In genomic region chr17:16623282-16623681, GRCh38 we compare ENCODE assay signal across 22 cellular contexts. TPM values are rescaled to one million over a fixed set of nuclear protein-coding genes. Genes with fewer than 3 reads are reported as not detected.
DNase-seq lines count a peak whose midpoint lies in the region; ATAC-seq, FAIRE-seq and TF ChIP-seq lines count a peak whose summit lies in the region.
"Had no signal": no experiment of that assay in that cellular context is flagged by ENCODE, and none has a peak within 500 bp of the region (broad histone marks: within the 10 kb centered on the region; RNA-seq: fewer than 3 reads in every experiment).

No MANE protein-coding gene starts in this region.

- peak; percentile 39 for FAIRE-seq in A549 (lab: Jason Lieb, UNC)

- no peak for TF ChIP-seq EP300 in A549 (IDR thresholded peaks at IDR 0.05)

- peaks cover 39% of the 10 kb centered on the region for H3K36me3 Mint-ChIP-seq in endodermal cell (ENCODE audit: low read depth)
- peaks cover 67% of the 10 kb centered on the region for H3K36me3 Mint-ChIP-seq in natural killer cell treated with Interleukin-12 subunit alpha and Interleukin-12 subunit beta and Interleukin-15 and Interleukin-18, amount 100 ng/mL, for 72 hours

- H3K4me1 ChIP-seq in A549 (no peaks in the 10 kb centered on the region), adipocyte (ENCODE audit: control insufficient read depth, insufficient read depth, low read length) (no peaks in the 10 kb centered on the region), endodermal cell (ENCODE audit: control insufficient read depth, insufficient read depth, low read length) (no peaks in the 10 kb centered on the region)
- H3K4me1 ChIP-seq: Caco-2 had no signal

- H3K4me3 ChIP-seq in A549 (no peak overlapping the region), adipocyte (ENCODE audit: low read length) (peak overlapping the region; percentile 63), endodermal cell (ENCODE audit: low read length) (peak overlapping the region; percentile 51)
- H3K4me3 ChIP-seq: GM23338 had no signal

- H3K4me2 ChIP-seq in A549: no peak overlapping the region
- H3K4me2 ChIP-seq: GM23338 had no signal

- H3K9me3 ChIP-seq in A549 (peaks cover 99% of the 10 kb centered on the region), adipocyte (ENCODE audit: control insufficient read depth, low read length) (peaks cover 100% of the 10 kb centered on the region), endodermal cell (ENCODE audit: control insufficient read depth, low read length) (peaks cover 89% of the 10 kb centered on the region)

- no peak overlapping the region for H3K4me3 Mint-ChIP-seq in endodermal cell
- no peak overlapping the region for H3K4me3 Mint-ChIP-seq in natural killer cell treated with Interleukin-12 subunit alpha and Interleukin-12 subunit beta and Interleukin-15 and Interleukin-18, amount 100 ng/mL, for 72 hours
- H3K4me3 Mint-ChIP-seq: B cell; CD4-positive, alpha-beta T cell; GM23338 had no signal

- TF ChIP-seq RAD21 in A549 (conservative IDR thresholded peaks at IDR 0.05 in 1 of 2, IDR thresholded peaks at IDR 0.05 in 1 of 2): no peak

- H3K9me3 Mint-ChIP-seq in endodermal cell: peaks cover 81% of the 10 kb centered on the region
- peaks cover 29% of the 10 kb centered on the region for H3K9me3 Mint-ChIP-seq in natural killer cell treated with Interleukin-12 subunit alpha and Interleukin-12 subunit beta and Interleukin-15 and Interleukin-18, amount 100 ng/mL, for 72 hours

- H3K27ac ChIP-seq in A549: no peak overlapping the region
- H3K27ac ChIP-seq in endodermal cell (ENCODE audit: low read depth, low read length): no peak overlapping the region
- H3K27ac ChIP-seq: C4-2B, HL-60 had no signal

- H3K36me3 ChIP-seq in adipocyte (ENCODE audit: control insufficient read depth, insufficient read depth, low read length, severe bottlenecking) (peaks cover 75% of the 10 kb centered on the region), endodermal cell (ENCODE audit: control insufficient read depth, insufficient read depth, low read length) (peaks cover 20% of the 10 kb centered on the region)

- no peak for ATAC-seq in A549
- no peak for ATAC-seq in GM18870 (IDR thresholded peaks at IDR 0.05; ENCODE audit: unreplicated experiment)
- ATAC-seq in HG03039 (IDR thresholded peaks at IDR 0.05; ENCODE audit: unreplicated experiment): no peak
- no peak for ATAC-seq in natural killer cell treated with Interleukin-12 subunit alpha and Interleukin-12 subunit beta and Interleukin-15 and Interleukin-18, amount 100 ng/mL, for 72 hours
- ATAC-seq: GM23338 had no signal

- H3K27me3 Mint-ChIP-seq in endodermal cell (ENCODE audit: insufficient read depth): no peaks in the 10 kb centered on the region
- no peaks in the 10 kb centered on the region for H3K27me3 Mint-ChIP-seq in natural killer cell treated with Interleukin-12 subunit alpha and Interleukin-12 subunit beta and Interleukin-15 and Interleukin-18, amount 100 ng/mL, for 72 hours
- H3K27me3 Mint-ChIP-seq: B cell; CD4-positive, alpha-beta T cell had no signal

- POLR2A ChIA-PET in A549 (lab: Yijun Ruan, JAX): no interaction called here

- no peak for TF ChIP-seq POLR2A in A549 (IDR thresholded peaks at IDR 0.05; ENCODE audit: low read length)

- no peaks in the 10 kb centered on the region for H3K27me3 ChIP-seq in adipocyte (replicated peaks; ENCODE audit: control insufficient read depth, insufficient read depth, low read length)
- H3K27me3 ChIP-seq in endodermal cell (ENCODE audit: control insufficient read depth, insufficient read depth, low read length, poor library complexity, severe bottlenecking): no peaks in the 10 kb centered on the region

- no peak overlapping the region for H3K27ac Mint-ChIP-seq in endodermal cell
- H3K27ac Mint-ChIP-seq in natural killer cell treated with Interleukin-12 subunit alpha and Interleukin-12 subunit beta and Interleukin-15 and Interleukin-18, amount 100 ng/mL, for 72 hours: no peak overlapping the region
- H3K27ac Mint-ChIP-seq: B cell; CD4-positive, alpha-beta T cell; GM23338 had no signal

- CTCF ChIA-PET in A549 (lab: Yijun Ruan, JAX): no interaction called here

- 88% methylated on average over 6 of the region's 6 CpGs for WGBS in A549 (ENCODE audit: missing lambda C conversion rate)
- 98 to 100% methylated on average over 2 to 6 of the region's 6 CpGs for WGBS in endodermal cell (ENCODE audit: insufficient coverage in 1 of 2, insufficient read length in 1 of 2), 2 experiments

- no peaks in the 10 kb centered on the region for H3K4me1 Mint-ChIP-seq in endodermal cell
- H3K4me1 Mint-ChIP-seq in natural killer cell treated with Interleukin-12 subunit alpha and Interleukin-12 subunit beta and Interleukin-15 and Interleukin-18, amount 100 ng/mL, for 72 hours (ENCODE audit: low read depth in 2 of 2): no peaks in the 10 kb centered on the region
- H3K4me1 Mint-ChIP-seq: B cell, GM23338 had no signal

- no peak overlapping the region for H3K9ac ChIP-seq in adipocyte (ENCODE audit: low read length)
- H3K9ac ChIP-seq in endodermal cell (ENCODE audit: extremely low read depth, low read length, poor library complexity, severe bottlenecking): no peak overlapping the region

- TF ChIP-seq CTCF in A549 (IDR thresholded peaks at IDR 0.05) (no peak), endodermal cell (conservative IDR thresholded peaks at IDR 0.05) (no peak)

- no peak for DNase-seq in A549 (ENCODE audit: low read depth in 1 of 2, low spot score in 1 of 2)
- peak; percentile 6 for DNase-seq in ELR (ENCODE audit: low read depth)
- no peak for DNase-seq in adipocyte (ENCODE audit: low read depth)
- no peak for DNase-seq in endodermal cell
- no peak for DNase-seq in iPS-NIHi7 (ENCODE audit: extremely low spot score)
- no peak for DNase-seq in natural killer cell treated with Interleukin-12 subunit alpha and Interleukin-12 subunit beta and Interleukin-15 and Interleukin-18, amount 100 ng/mL, for 72 hours (ENCODE audit: low spot score)
- DNase-seq: 8988T; Caco-2; CD4-positive, alpha-beta T cell; DMS153; DMS79; GF-D8; H7; IMR-90; Karpas-422; KBM-7 had no signal

TF ChIP-seq in A549, 52 proteins besides CTCF, POLR2A, EP300 and RAD21:
- 0 out of 2 replicates have a peak, but pooled peaks have one; percentile 10 for TF ChIP-seq GATA3 (IDR thresholded peaks at IDR 0.05; ENCODE audit: borderline replicate concordance)
- TF ChIP-seq ZNF302 (CRISPR knock-in tag; IDR thresholded peaks at IDR 0.05): no peak

RNA-seq across cellular contexts. Expression of gene ZNF624, which starts 30.4 kb away (rescaled TPM):
- polyA plus RNA-seq in A549 (2011; rRNA removed) (3.3 and 4.3 TPM in 2 replicates), A549 (2017; fragmentation: RNase III; extraction: RNeasy Plus Mini Kit Qiagen cat#74134 plus additional on column Dnase treatment) (2.7 to 3.1 TPM (median 3.0 TPM) in 3 replicates)
- polyA plus RNA-seq in A549 (2012; cell fraction: cytosol; rRNA removed): 0.52 and 0.73 TPM in 2 replicates
- polyA plus RNA-seq in A549 (2012; cell fraction: nucleus; rRNA removed): 0.78 and 1.1 TPM in 2 replicates
- 6.0 and 6.4 TPM in 2 replicates for polyA minus RNA-seq in A549 (2011; rRNA and poly(A)+ RNA removed)
- 1 to 10 TPM; 3.5 to 8.7 TPM for total RNA-seq in endodermal cell
- 7.1 TPM for polyA plus RNA-seq in endodermal cell (2013, experiment 1 of 2)
- 7.9 TPM for polyA plus RNA-seq in endodermal cell (2013, experiment 2 of 2)
- total RNA-seq in natural killer cell treated with Interleukin-12 subunit alpha and Interleukin-12 subunit beta and Interleukin-15 and Interleukin-18, amount 100 ng/mL, for 72 hours: 1 to 10 TPM; 4.2 TPM

RNA-seq across cellular contexts. Expression of gene ZNF287, which starts 54.3 kb away (rescaled TPM):
- 16.7 and 17.0 TPM in 2 replicates for polyA plus RNA-seq in A549 (2011; rRNA removed)
- 6.0 and 8.4 TPM in 2 replicates for polyA plus RNA-seq in A549 (2012; cell fraction: cytosol; rRNA removed)
- 6.3 and 7.3 TPM in 2 replicates for polyA plus RNA-seq in A549 (2012; cell fraction: nucleus; rRNA removed)
- 11.7 to 13.5 TPM (median 12.1 TPM) in 3 replicates for polyA plus RNA-seq in A549 (2017; fragmentation: RNase III; extraction: RNeasy Plus Mini Kit Qiagen cat#74134 plus additional on column Dnase treatment)
- polyA minus RNA-seq in A549 (2011; rRNA and poly(A)+ RNA removed): 2.1 and 3.6 TPM in 2 replicates
- total RNA-seq in endodermal cell: 10 to 100 TPM in 1 of 2 donors, 1 to 10 TPM in 1; 6.9 to 16.4 TPM
- 9.7 TPM for polyA plus RNA-seq in endodermal cell (2013, experiment 1 of 2)
- polyA plus RNA-seq in endodermal cell (2013, experiment 2 of 2): 9.5 TPM
- total RNA-seq in natural killer cell treated with Interleukin-12 subunit alpha and Interleukin-12 subunit beta and Interleukin-15 and Interleukin-18, amount 100 ng/mL, for 72 hours: 1 to 10 TPM; 7.6 to 8.1 TPM
